21 cellular contexts compared by ENCODE assay signal in the genomic region with DNA sequence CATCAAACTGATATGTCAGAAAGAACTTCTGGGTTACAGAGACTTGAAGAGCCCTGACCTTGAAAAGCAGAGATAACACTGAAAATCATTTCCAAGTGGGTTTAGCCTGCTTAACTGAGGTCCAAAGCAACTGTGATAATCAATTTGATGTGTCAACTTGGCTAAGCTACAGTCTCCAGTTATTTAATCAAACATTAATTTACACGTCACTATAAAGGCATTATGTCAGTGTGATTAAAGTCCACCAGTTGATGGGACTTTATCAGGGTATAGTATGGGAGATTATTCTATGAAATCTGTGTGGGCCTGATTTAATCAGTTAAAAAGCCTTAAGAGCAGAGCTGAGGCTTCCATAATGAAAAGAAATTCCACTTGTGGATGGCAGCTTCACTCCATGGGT.
"Had no signal": no experiment of that assay in that cellular context is flagged by ENCODE, and none has a peak within 500 bp of the region (broad histone marks: within the 10 kb centered on the region; RNA-seq: fewer than 3 reads in every experiment).

No MANE protein-coding gene starts in this region.

- H3K9me3 ChIP-seq: stomach, thoracic aorta, upper lobe of left lung had no signal

- H3K27me3 Mint-ChIP-seq: activated B cell treated with CpG ODN at 0.5 μM for 24 hours; activated CD4-positive, alpha-beta memory T cell treated with anti-CD3 and anti-CD28 coated beads, Interleukin-2, amount 10 ng/mL, durations not matched to agents 7 days and 5 days had no signal

- H3K4me3 ChIP-seq: SK-N-MC, skin epidermis, stomach, thoracic aorta, upper lobe of left lung had no signal

- H3K27ac Mint-ChIP-seq: activated B cell treated with CpG ODN at 0.5 μM for 24 hours; activated CD4-positive, alpha-beta memory T cell treated with anti-CD3 and anti-CD28 coated beads, Interleukin-2, amount 10 ng/mL, durations not matched to agents 7 days and 5 days; activated naive CD4-positive, alpha-beta T cell treated with anti-CD3 and anti-CD28 coated beads for 36 hours; activated T-helper 2 cell treated with anti-CD3 and anti-CD28 coated beads, Interferon-gamma antibody, Interleukin-2, Interleukin-4, amounts not matched to agents 10 μg/mL and 5 μg/mL and 100 μg/mL, durations not matched to agents 14 hours and 24 hours and 36 hours; effector memory CD8-positive, alpha-beta T cell; T-helper 2 cell treated with Interferon-gamma antibody and Interleukin-4, amounts not matched to agents 5 μg/mL and 100 μg/mL, for 36 hours had no signal

- H3K27ac ChIP-seq: epithelial cell of prostate, SK-N-MC, thoracic aorta had no signal

- H3K36me3 ChIP-seq: thoracic aorta had no signal

- H3K4me3 Mint-ChIP-seq: activated B cell treated with CpG ODN at 0.5 μM for 24 hours; activated CD4-positive, alpha-beta memory T cell treated with anti-CD3 and anti-CD28 coated beads, Interleukin-2, amount 10 ng/mL, durations not matched to agents 7 days and 5 days; activated naive CD4-positive, alpha-beta T cell treated with anti-CD3 and anti-CD28 coated beads for 36 hours; effector memory CD8-positive, alpha-beta T cell; T-helper 2 cell treated with Interferon-gamma antibody and Interleukin-4, amounts not matched to agents 5 μg/mL and 100 μg/mL, for 36 hours had no signal

- H3K27me3 ChIP-seq: stomach, upper lobe of left lung had no signal

- H3K4me1 Mint-ChIP-seq: activated B cell treated with CpG ODN at 0.5 μM for 24 hours; activated CD4-positive, alpha-beta memory T cell treated with anti-CD3 and anti-CD28 coated beads, Interleukin-2, amount 10 ng/mL, durations not matched to agents 7 days and 5 days had no signal

- DNase-seq: activated B cell treated with CpG ODN at 0.5 μM for 24 hours; activated CD4-positive, alpha-beta memory T cell treated with anti-CD3 and anti-CD28 coated beads, Interleukin-2, amount 10 ng/mL, durations not matched to agents 7 days and 5 days; activated CD4-positive, alpha-beta T cell treated with anti-CD3 and anti-CD28 coated beads for 48 hours; activated naive CD4-positive, alpha-beta T cell treated with anti-CD3 and anti-CD28 coated beads for 36 hours; activated T-cell treated with anti-CD3 and anti-CD28 coated beads, Interleukin-2, amount 50 U/mL, for 1 hour; anterior cingulate cortex; effector memory CD8-positive, alpha-beta T cell; foreskin fibroblast; hippocampal formation; mammary epithelial cell; occipital lobe; stimulated activated CD4-positive, alpha-beta T cell treated with anti-CD3 and anti-CD28 coated beads, Interleukin-15, amount 100 ng/mL, for 24 hours; stimulated activated CD4-positive, alpha-beta T cell treated with anti-CD3 and anti-CD28 coated beads, Interleukin-4, amount 100 ng/mL, for 1 hour; stomach; upper lobe of left lung had no signal

- H3K9me3 Mint-ChIP-seq: activated B cell treated with CpG ODN at 0.5 μM for 24 hours; activated CD4-positive, alpha-beta memory T cell treated with anti-CD3 and anti-CD28 coated beads, Interleukin-2, amount 10 ng/mL, durations not matched to agents 7 days and 5 days; activated naive CD4-positive, alpha-beta T cell treated with anti-CD3 and anti-CD28 coated beads for 36 hours; activated T-helper 2 cell treated with anti-CD3 and anti-CD28 coated beads, Interferon-gamma antibody, Interleukin-2, Interleukin-4, amounts not matched to agents 10 μg/mL and 5 μg/mL and 100 μg/mL, durations not matched to agents 14 hours and 24 hours and 36 hours; effector memory CD8-positive, alpha-beta T cell; T-helper 2 cell treated with Interferon-gamma antibody and Interleukin-4, amounts not matched to agents 5 μg/mL and 100 μg/mL, for 36 hours had no signal

- ATAC-seq: effector memory CD8-positive, alpha-beta T cell had no signal
